In the genomic region with DNA sequence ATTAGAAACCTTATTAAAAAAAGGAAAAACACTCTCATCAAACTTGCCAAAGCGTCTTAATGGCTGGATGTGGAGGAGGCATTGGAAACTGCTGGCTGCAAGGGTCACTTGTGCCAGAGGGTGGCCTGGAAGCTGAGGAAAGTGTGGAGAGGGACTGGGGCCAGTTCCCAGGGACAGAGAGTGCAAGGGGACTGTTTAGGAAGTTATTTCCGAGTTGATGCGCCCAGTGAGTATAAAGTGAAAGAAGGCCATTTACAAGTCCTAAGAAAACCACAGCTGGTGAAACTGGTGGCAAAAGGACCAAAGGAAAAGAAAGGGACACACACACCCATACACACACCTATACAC, we compare ENCODE assay signal across 17 cellular contexts. TPM values are rescaled to one million over a fixed set of nuclear protein-coding genes. Genes with fewer than 3 reads are reported as not detected.
"Had no signal": no experiment of that assay in that cellular context is flagged by ENCODE, and none has a peak within 500 bp of the region (broad histone marks: within the 10 kb centered on the region; RNA-seq: fewer than 3 reads in every experiment).

No MANE protein-coding gene starts in this region.

- DNase-seq: activated CD4-positive, CD25-positive, alpha-beta regulatory T cell treated with anti-CD3 and anti-CD28 coated beads, Interleukin-2, amount 50 U/mL, for 72 hours; activated T-cell treated with anti-CD3 and anti-CD28 coated beads, Interleukin-2, amount 50 U/mL, for 1 hour; body of pancreas; cerebellar nuclear complex; dermis blood vessel endothelial cell; hippocampal formation; kidney; ovary; SK-N-SH; stimulated activated CD4-positive, alpha-beta T cell treated with anti-CD3 and anti-CD28 coated beads, Interleukin-2, amount 100 ng/mL, for 48 hours; stimulated activated naive B cell treated with anti-CD40 and anti-IgM and Interleukin-4, amounts not matched to agents 10 μg/mL and 1 μg/mL and 100 μg/mL, for 72 hours; T-helper 1 cell; T1000; tibial artery had no signal

- H3K9me3 ChIP-seq: body of pancreas, ovary, tibial artery had no signal

- ATAC-seq: body of pancreas; natural killer cell treated with Interleukin-12 subunit alpha and Interleukin-12 subunit beta and Interleukin-15 and Interleukin-18, amount 100 ng/mL, for 72 hours; stimulated activated naive B cell treated with anti-CD40 and anti-IgM and Interleukin-4, amounts not matched to agents 10 μg/mL and 1 μg/mL and 100 μg/mL, for 72 hours had no signal

- H3K27ac ChIP-seq: body of pancreas, epithelial cell of prostate, ovary, tibial artery had no signal

- H3K36me3 Mint-ChIP-seq: activated naive CD8-positive, alpha-beta T cell; natural killer cell treated with Interleukin-12 subunit alpha and Interleukin-12 subunit beta and Interleukin-15 and Interleukin-18, amount 100 ng/mL, for 72 hours; stimulated activated naive B cell treated with anti-CD40 and anti-IgM and Interleukin-4, amounts not matched to agents 10 μg/mL and 1 μg/mL and 100 μg/mL, for 72 hours had no signal

- H3K4me3 ChIP-seq: body of pancreas, ovary, tibial artery had no signal

- H3K27ac Mint-ChIP-seq: activated naive CD8-positive, alpha-beta T cell; natural killer cell treated with Interleukin-12 subunit alpha and Interleukin-12 subunit beta and Interleukin-15 and Interleukin-18, amount 100 ng/mL, for 72 hours; stimulated activated naive B cell treated with anti-CD40 and anti-IgM and Interleukin-4, amounts not matched to agents 10 μg/mL and 1 μg/mL and 100 μg/mL, for 72 hours had no signal

- H3K4me3 Mint-ChIP-seq: activated naive CD8-positive, alpha-beta T cell; natural killer cell treated with Interleukin-12 subunit alpha and Interleukin-12 subunit beta and Interleukin-15 and Interleukin-18, amount 100 ng/mL, for 72 hours; stimulated activated naive B cell treated with anti-CD40 and anti-IgM and Interleukin-4, amounts not matched to agents 10 μg/mL and 1 μg/mL and 100 μg/mL, for 72 hours had no signal

- H3K36me3 ChIP-seq: ovary, tibial artery had no signal

- H3K9me3 Mint-ChIP-seq: natural killer cell treated with Interleukin-12 subunit alpha and Interleukin-12 subunit beta and Interleukin-15 and Interleukin-18, amount 100 ng/mL, for 72 hours had no signal

- H3K27me3 ChIP-seq: body of pancreas, ovary, tibial artery had no signal

RNA-seq across cellular contexts. Expression of a gene that starts 52.3 kb away (rescaled TPM):
- total RNA-seq: natural killer cell treated with Interleukin-12 subunit alpha and Interleukin-12 subunit beta and Interleukin-15 and Interleukin-18, amount 100 ng/mL, for 72 hours had no signal
